19 cellular contexts compared by ENCODE assay signal in the genomic region with DNA sequence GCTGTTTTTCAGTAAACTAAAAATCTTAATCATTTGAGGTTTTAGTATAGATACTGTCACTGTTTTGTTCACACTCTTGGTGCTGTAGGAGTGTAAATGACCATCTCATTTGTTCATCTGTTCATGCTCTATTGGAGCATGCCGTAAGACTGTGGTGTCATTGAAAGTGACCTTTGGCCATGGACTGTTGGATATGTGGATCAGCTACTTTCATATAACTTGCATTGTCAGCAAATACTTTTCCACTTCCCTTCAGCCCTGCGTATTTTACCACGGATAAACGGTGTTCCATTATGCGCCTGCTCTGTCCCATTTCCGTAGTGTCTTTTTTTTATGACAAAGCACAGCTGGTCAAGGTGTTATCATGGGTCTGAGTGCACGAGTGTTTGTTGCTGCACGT.
"Had no signal": no experiment of that assay in that cellular context is flagged by ENCODE, and none has a peak within 500 bp of the region (broad histone marks: within the 10 kb centered on the region; RNA-seq: fewer than 3 reads in every experiment).

No MANE protein-coding gene starts in this region.

- DNase-seq: activated B cell treated with CpG ODN at 0.5 μM for 24 hours; activated CD4-positive, alpha-beta T cell treated with anti-CD3 and anti-CD28 coated beads, Interleukin-2, amount 10 ng/mL, durations not matched to agents 7 days and 5 days; activated CD8-positive, alpha-beta memory T cell treated with anti-CD3 and anti-CD28 coated beads for 24 hours; activated naive CD4-positive, alpha-beta T cell treated with anti-CD3 and anti-CD28 coated beads, Interleukin-2, amount 50 U/mL, for 16 hours; adrenal gland; caudate nucleus; effector CD8-positive, alpha-beta T cell; gastrocnemius medialis; mucosa of descending colon; naive thymus-derived CD8-positive, alpha-beta T cell; nucleus accumbens; stimulated activated CD4-positive, alpha-beta T cell treated with anti-CD3 and anti-CD28 coated beads, Interleukin-4, amount 100 ng/mL, for 1 hour; stimulated activated CD8-positive, alpha-beta memory T cell treated with anti-CD3 and anti-CD28 coated beads, Interleukin-4, amount 100 ng/mL, for 48 hours; stimulated activated naive CD8-positive, alpha-beta T cell treated with anti-CD3 and anti-CD28 coated beads, Interleukin-15, amount 100 ng/mL, for 72 hours had no signal

- H3K9me3 ChIP-seq: adrenal gland, gastrocnemius medialis, mucosa of descending colon, prostate gland had no signal

- H3K27ac ChIP-seq: adrenal gland, coronary artery, gastrocnemius medialis, prostate gland had no signal

- H3K4me3 ChIP-seq: adrenal gland, coronary artery, gastrocnemius medialis, lung, mucosa of descending colon, prostate gland had no signal

- H3K27me3 ChIP-seq: adrenal gland, gastrocnemius medialis had no signal

- H3K36me3 ChIP-seq: prostate gland had no signal

- ATAC-seq: activated T-helper 17 cell treated with anti-CD3 and anti-CD28 coated beads, Interleukin-2, amount 50 U/mL, for 72 hours; gastrocnemius medialis; mucosa of descending colon; naive thymus-derived CD8-positive, alpha-beta T cell; stimulated activated naive CD8-positive, alpha-beta T cell treated with anti-CD3 and anti-CD28 coated beads, Interleukin-15, amount 100 ng/mL, for 72 hours had no signal

- FAIRE-seq: keratinocyte had no signal

- H3K4me1 ChIP-seq: adrenal gland, gastrocnemius medialis, prostate gland had no signal
